18 cellular contexts compared by ENCODE assay signal in the genomic region with DNA sequence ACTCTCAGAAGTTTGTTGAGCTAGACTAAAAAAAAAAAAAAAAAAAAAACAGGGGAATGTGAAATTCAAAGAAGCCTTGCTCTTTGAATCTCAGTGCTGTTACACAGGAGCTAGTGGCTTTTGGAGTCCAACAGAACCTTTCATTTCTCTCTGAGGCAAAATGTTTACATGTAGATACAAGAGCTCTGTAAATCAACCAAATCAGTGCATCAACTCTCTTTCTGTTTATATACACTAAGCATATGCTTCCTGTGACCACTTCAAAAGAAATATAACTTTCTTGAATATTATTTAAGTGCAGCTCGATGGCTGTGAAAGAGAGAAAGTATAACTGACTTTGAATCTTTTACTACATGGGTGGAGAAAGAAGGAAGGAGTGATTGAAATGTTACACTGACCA.
DNase-seq lines count a peak whose midpoint lies in the region; ATAC-seq and TF ChIP-seq lines count a peak whose summit lies in the region.
"Had no signal": no experiment of that assay in that cellular context is flagged by ENCODE, and none has a peak within 500 bp of the region (broad histone marks: within the 10 kb centered on the region; RNA-seq: fewer than 3 reads in every experiment).

No MANE protein-coding gene starts in this region.

- H3K4me3 ChIP-seq in ACC112 (ENCODE audit: low read depth, low read length) (no peak overlapping the region), smooth muscle cell (no peak overlapping the region)
- no peak overlapping the region for H3K4me3 ChIP-seq in Jurkat, Clone E6-1 (ENCODE audit: low read length)
- H3K4me3 ChIP-seq: A549, BLaER1 had no signal

- no peaks in the 10 kb centered on the region for H3K9me3 ChIP-seq in smooth muscle cell (replicated peaks; ENCODE audit: low read depth)
- H3K9me3 ChIP-seq: A549, BLaER1 had no signal

- H3K79me2 ChIP-seq in ACC112 (ENCODE audit: control insufficient read depth, insufficient read depth, low read length, unreplicated experiment) (no peaks in the 10 kb centered on the region), smooth muscle cell (ENCODE audit: low read depth) (no peaks in the 10 kb centered on the region)

- ATAC-seq in GM19452 (IDR thresholded peaks at IDR 0.05; ENCODE audit: unreplicated experiment): no peak
- ATAC-seq: A549; CD8-positive, alpha-beta T cell had no signal

- peak overlapping the region; percentile 25 for H3K4me2 ChIP-seq in smooth muscle cell
- H3K4me2 ChIP-seq: A549, BLaER1 had no signal

- no peaks in the 10 kb centered on the region for H3K36me3 ChIP-seq in ACC112 (ENCODE audit: insufficient read depth, low read length)
- H3K36me3 ChIP-seq in smooth muscle cell (ENCODE audit: low read depth): no peaks in the 10 kb centered on the region
- H3K36me3 ChIP-seq: BLaER1 had no signal

- H3K4me1 ChIP-seq in ACC112 (ENCODE audit: control insufficient read depth, insufficient read depth, low read length, unreplicated experiment) (peaks cover 21% of the 10 kb centered on the region), smooth muscle cell (ENCODE audit: low read depth) (no peaks in the 10 kb centered on the region)
- H3K4me1 ChIP-seq: A549 had no signal

- no peaks in the 10 kb centered on the region for H3F3A ChIP-seq in smooth muscle cell (ENCODE audit: low read depth)

- H3K9ac ChIP-seq in smooth muscle cell (ENCODE audit: low read depth): no peak overlapping the region
- H3K9ac ChIP-seq: BLaER1 had no signal

- WGBS in smooth muscle cell (ENCODE audit: low lambda C conversion rate): 29% methylated on average over 1 of the region's 1 CpG

- H3K27ac ChIP-seq in ACC112 (ENCODE audit: low read depth, low read length) (no peak overlapping the region), smooth muscle cell (ENCODE audit: low read depth) (peak overlapping the region; percentile 3)
- H3K27ac ChIP-seq: 22Rv1, A549, BLaER1, HL-60 had no signal

- peak overlapping the region; percentile 16 for H2AFZ ChIP-seq in ACC112 (ENCODE audit: low read length, unreplicated experiment)
- H2AFZ ChIP-seq in smooth muscle cell (ENCODE audit: low read depth): peak overlapping the region; percentile 68

- TF ChIP-seq CTCF in smooth muscle cell (IDR thresholded peaks at IDR 0.05; ENCODE audit: borderline replicate concordance, insufficient read depth, poor library complexity, severe bottlenecking): no peak

- peak; percentile 54 for DNase-seq in Jurkat, Clone E6-1 (ENCODE audit: low read depth, low spot score)
- DNase-seq in left kidney (ENCODE audit: low read depth, low spot score) (peak; percentile 3), smooth muscle cell (lab: John Stamatoyannopoulos, UW; ENCODE audit: unreplicated experiment) (no peak), C1 segment of cervical spinal cord (lab: John Stamatoyannopoulos, UW) (no peak)
- DNase-seq in activated CD4-positive, CD25-positive, alpha-beta regulatory T cell (lab: John Stamatoyannopoulos, UW): no peak
- DNase-seq: CD8-positive, alpha-beta T cell; COR-L47; DMS 273 treated with DMSO at 0.1 percent for 48 hours; DMS53; H9; Kasumi-1; KBM-7 had no signal

- no peaks in the 10 kb centered on the region for H4K20me1 ChIP-seq in smooth muscle cell (ENCODE audit: low read depth)
- H4K20me1 ChIP-seq: BLaER1 had no signal

- H3K27me3 ChIP-seq in ACC112 (ENCODE audit: insufficient read depth, low read length): no peaks in the 10 kb centered on the region
- H3K27me3 ChIP-seq in smooth muscle cell (ENCODE audit: low read depth): no peaks in the 10 kb centered on the region
- H3K27me3 ChIP-seq: BLaER1 had no signal

Comparison
In these comparisons a context has a peak if more than half of its experiments do, and no peak if none do; other contexts are left out.
1. DNase-seq: peak in Jurkat, Clone E6-1 (single experiment) and left kidney (single experiment); none in smooth muscle cell (single experiment), activated CD4-positive, CD25-positive, alpha-beta regulatory T cell (0 of 4) and C1 segment of cervical spinal cord (0 of 14).